ENCODE assay signal across 8 cellular contexts in genomic region chr5:93359296-93359957, GRCh38.
A peak's percentile ranks its signal among the peaks of the same experiment; 100 is the strongest.
DNase-seq lines count a peak whose midpoint lies in the region; ATAC-seq and TF ChIP-seq lines count a peak whose summit lies in the region.

No MANE protein-coding gene starts in this region.

- H3K4me1 Mint-ChIP-seq in Calu3 (ENCODE audit: low read depth, unreplicated experiment) (peaks cover 30% of the 10 kb centered on the region), mesothelial cell of epicardium (peaks cover 21% of the 10 kb centered on the region)

- H3K9me3 Mint-ChIP-seq in Calu3 (ENCODE audit: low read depth, unreplicated experiment) (no peaks in the 10 kb centered on the region), mesothelial cell of epicardium (no peaks in the 10 kb centered on the region)

- DNase-seq in Calu3, result peak; percentile 48
- peak; percentile 83 for DNase-seq in NCI-H226
- peak; percentile 51 for DNase-seq in dedifferentiated amniotic fluid mesenchymal stem cell (ENCODE audit: extremely low spot score)
- DNase-seq in mesothelial cell of epicardium (ENCODE audit: low spot score in 2 of 2, unreplicated experiment in 2 of 2), result no peak
- DNase-seq in NOMO-1 treated with dmso at 0.1 percent for 144 hours (lab: John Stamatoyannopoulos, UW; ENCODE audit: unreplicated experiment), result no peak
- no peak for DNase-seq in NK-92 (lab: John Stamatoyannopoulos, UW; ENCODE audit: unreplicated experiment)

- no TSS peak for BruUV-seq in Calu3 (replicated peaks; lab: Mats Ljungman, UMichigan)

- H3K27ac Mint-ChIP-seq in Calu3 (ENCODE audit: unreplicated experiment) (peak overlapping the region; percentile 65), mesothelial cell of epicardium (peak overlapping the region; percentile 71)

- CTCF ChIA-PET in Calu3 (lab: Charles Lee), result interaction anchor here (0.5 to 1.0 kb wide), 2 partner anchors 15 to 197 kb away, joined by 3 read pairs; no protein-coding TSS in a partner anchor

- H3K36me3 Mint-ChIP-seq in Calu3 (ENCODE audit: insufficient read depth, unreplicated experiment), result peaks cover 7% of the 10 kb centered on the region
- no peaks in the 10 kb centered on the region for H3K36me3 Mint-ChIP-seq in mesothelial cell of epicardium

- peak overlapping the region; percentile 39 for H3K4me3 Mint-ChIP-seq in Calu3 (ENCODE audit: low read depth, unreplicated experiment)
- H3K4me3 Mint-ChIP-seq in mesothelial cell of epicardium, result no peak overlapping the region

- TF ChIP-seq CTCF in Calu3 (IDR thresholded peaks at IDR 0.05; ENCODE audit: unreplicated experiment) (no peak), mesothelial cell of epicardium (IDR thresholded peaks at IDR 0.05; ENCODE audit: unreplicated experiment) (no peak)

- ATAC-seq in HG02840 (IDR thresholded peaks at IDR 0.05; ENCODE audit: low FRiP score, unreplicated experiment), result no peak
- ATAC-seq in HG02938 (IDR thresholded peaks at IDR 0.05; ENCODE audit: unreplicated experiment), result no peak

- intact Hi-C loops in Calu3 (cut with micrococcal nuclease; ENCODE audit: unreplicated experiment), result loop anchor here (10.0 kb wide), 1 partner anchor 195 kb away; no protein-coding TSS in a partner anchor

- no peaks in the 10 kb centered on the region for H3K27me3 Mint-ChIP-seq in Calu3 (ENCODE audit: unreplicated experiment)
- H3K27me3 Mint-ChIP-seq in mesothelial cell of epicardium (ENCODE audit: low read depth), result no peaks in the 10 kb centered on the region

Comparison
In these comparisons a context has a peak if more than half of its experiments do, and no peak if none do; other contexts are left out.
1. DNase-seq: peak in Calu3 (single experiment), NCI-H226 (single experiment) and dedifferentiated amniotic fluid mesenchymal stem cell (single experiment); none in mesothelial cell of epicardium (0 of 2), NOMO-1 treated with dmso at 0.1 percent for 144 hours (single experiment) and NK-92 (single experiment).